Comparison of ENCODE assay signal across 8 cellular contexts in the genomic region with DNA sequence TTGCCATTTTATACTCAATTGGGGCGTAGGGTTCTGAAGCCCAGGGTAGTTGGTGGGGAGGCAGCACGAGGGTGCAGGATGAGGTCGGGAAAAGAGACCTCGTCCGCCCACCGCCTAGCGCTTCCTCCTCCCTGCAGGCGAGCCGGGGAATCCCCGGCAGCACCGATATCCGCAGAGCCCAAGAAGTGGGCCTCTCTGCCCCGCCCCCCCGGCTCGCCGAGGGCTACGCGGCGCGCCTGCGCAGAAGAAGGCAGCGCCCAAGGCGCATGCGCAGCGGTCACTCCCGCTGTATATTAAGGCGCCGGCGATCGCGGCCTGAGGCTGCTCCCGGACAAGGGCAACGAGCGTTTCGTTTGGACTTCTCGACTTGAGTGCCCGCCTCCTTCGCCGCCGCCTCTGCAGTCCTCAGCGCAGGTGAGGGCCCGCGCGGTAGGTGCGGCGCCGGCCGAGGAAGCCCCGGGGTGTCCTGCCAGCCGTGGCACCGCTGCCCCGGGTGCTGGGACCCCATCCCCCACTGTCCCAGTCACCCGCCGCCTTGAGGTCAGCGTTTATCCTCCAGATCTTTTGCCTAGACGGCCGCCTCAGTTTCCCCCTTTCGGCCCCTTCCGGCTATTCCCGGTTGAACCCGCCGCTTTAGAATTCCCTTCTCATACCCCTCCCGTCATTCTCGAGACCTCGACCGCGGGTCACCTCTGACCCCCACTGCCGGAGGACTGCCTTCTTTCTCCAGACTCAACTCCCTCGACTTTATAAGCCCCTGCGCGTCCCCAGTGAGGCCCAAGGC. TPM values are rescaled to one million over a fixed set of nuclear protein-coding genes. Genes with fewer than 3 reads are reported as not detected.
DNase-seq lines count a peak whose midpoint lies in the region; ATAC-seq and TF ChIP-seq lines count a peak whose summit lies in the region.

A gene (plus strand): TSS at position 319 of the 784 bp plus-strand sequence. CDS start 1,082 bp downstream, outside the sequence.

- no peaks in the 10 kb centered on the region for H4K20me1 ChIP-seq in SU-DHL-6 (ENCODE audit: low read depth, low read length)

- intact Hi-C loops in Right ventricle myocardium superior (cut with DNase I) (no loop called here), tibial artery (cut with DNase I; ENCODE audit: low total_unique reads) (no loop called here)

- peak within 1 kb of the TSS; percentile 80 for H3K4me3 ChIP-seq in GM12864 (ENCODE audit: low read depth, low read length)
- peak within 1 kb of the TSS; percentile 93 for H3K4me3 ChIP-seq in SU-DHL-6 (ENCODE audit: insufficient read depth, low read length, poor library complexity, severe bottlenecking)
- peak within 1 kb of the TSS; percentile 97 for H3K4me3 ChIP-seq in parathyroid adenoma (ENCODE audit: low read depth, low read length)
- H3K4me3 ChIP-seq in tibial artery = peak within 1 kb of the TSS; percentile 77 to 86

- H3K4me1 ChIP-seq in parathyroid adenoma (peaks cover 10% of the 10 kb centered on the region), tibial artery (peaks cover 4 to 38% (median 22%) of the 10 kb centered on the region in 4 donors)

- H3K4me2 ChIP-seq in SU-DHL-6 (ENCODE audit: low read depth, low read length, poor library complexity, severe bottlenecking) (peak within 1 kb of the TSS; percentile 94), parathyroid adenoma (ENCODE audit: low read length) (peak within 1 kb of the TSS; percentile 96)

- H3K27ac ChIP-seq in SU-DHL-6 (ENCODE audit: low read depth, low read length) (peak within 1 kb of the TSS; percentile 38), parathyroid adenoma (peak within 1 kb of the TSS; percentile 77), tibial artery (peak within 1 kb of the TSS; percentile 75 to 81)

- H3K36me3 Mint-ChIP-seq in activated naive CD8-positive, alpha-beta T cell treated with anti-CD3 and anti-CD28 coated beads, Interleukin-2, amount 10 ng/mL, durations not matched to agents 7 days and 5 days = peaks cover 31% of the 10 kb centered on the region

- H3K27me3 ChIP-seq in SU-DHL-6 (ENCODE audit: low read length) = no peaks in the 10 kb centered on the region
- H3K27me3 ChIP-seq in parathyroid adenoma (ENCODE audit: control insufficient read depth, insufficient read depth, low read length) = no peaks in the 10 kb centered on the region
- H3K27me3 ChIP-seq in tibial artery = no peaks in the 10 kb centered on the region

- H2AFZ ChIP-seq in SU-DHL-6 (ENCODE audit: low read depth, low read length, severe bottlenecking) = peak within 1 kb of the TSS; percentile 94
- H2AFZ ChIP-seq in parathyroid adenoma = peak within 1 kb of the TSS; percentile 100

- H3K79me2 ChIP-seq in SU-DHL-6 (ENCODE audit: insufficient read depth, low read length) (peaks cover 14% of the 10 kb centered on the region), parathyroid adenoma (peaks cover 3% of the 10 kb centered on the region)

- no peaks in the 10 kb centered on the region for H3K9me2 ChIP-seq in SU-DHL-6 (replicated peaks; ENCODE audit: insufficient read depth, low read length)

- peaks cover 2% of the 10 kb centered on the region for H3K27me3 Mint-ChIP-seq in activated naive CD8-positive, alpha-beta T cell treated with anti-CD3 and anti-CD28 coated beads, Interleukin-2, amount 10 ng/mL, durations not matched to agents 7 days and 5 days

- peak within 1 kb of the TSS; percentile 92 for H3K27ac Mint-ChIP-seq in activated naive CD8-positive, alpha-beta T cell treated with anti-CD3 and anti-CD28 coated beads, Interleukin-2, amount 10 ng/mL, durations not matched to agents 7 days and 5 days

- peak within 1 kb of the TSS; percentile 99 for H3K4me3 Mint-ChIP-seq in activated naive CD8-positive, alpha-beta T cell treated with anti-CD3 and anti-CD28 coated beads, Interleukin-2, amount 10 ng/mL, durations not matched to agents 7 days and 5 days

- POLR2A ChIA-PET in activated naive CD8-positive, alpha-beta T cell treated with anti-CD3 and anti-CD28 coated beads, Interleukin-2, amount 10 ng/mL, durations not matched to agents 7 days and 5 days (lab: Charles Lee) = interaction anchor here (0.9 to 1.5 kb wide), 3 partner anchors 16 to 24 kb away, joined by 3 to 8 read pairs (median 5); no protein-coding TSS in a partner anchor

- DNase-seq in GM12864 (ENCODE audit: low read depth) = peak; percentile 69
- DNase-seq in NCI-H1092 treated with DMSO at 0.1 percent for 48 hours (lab: John Stamatoyannopoulos, UW) = peak; percentile 67
- DNase-seq in activated naive CD8-positive, alpha-beta T cell treated with anti-CD3 and anti-CD28 coated beads, Interleukin-2, amount 10 ng/mL, durations not matched to agents 7 days and 5 days = peak; percentile 99
- peak; percentile 96 for DNase-seq in Right ventricle myocardium superior
- DNase-seq in tibial artery = peak; percentile 91 to 95

- TF ChIP-seq CTCF in GM12864 (IDR thresholded peaks at IDR 0.05; ENCODE audit: low read depth, low read length, missing control alignments) (no peak), SU-DHL-6 (IDR thresholded peaks at IDR 0.05; ENCODE audit: insufficient read depth, low read length, poor library complexity, severe bottlenecking) (no peak), parathyroid adenoma (IDR thresholded peaks at IDR 0.05) (peak; percentile 20), tibial artery (IDR thresholded peaks at IDR 0.05) (peak; percentile 13 to 21)

- H3K36me3 ChIP-seq in SU-DHL-6 (ENCODE audit: low read length) = no peaks in the 10 kb centered on the region; the same call in 1 of the 2 replicates
- H3K36me3 ChIP-seq in parathyroid adenoma (ENCODE audit: control insufficient read depth, insufficient read depth, low read length) = no peaks in the 10 kb centered on the region
- peaks cover 7 to 17% (median 11%) of the 10 kb centered on the region in 3 donors for H3K36me3 ChIP-seq in tibial artery

- H3K9me3 Mint-ChIP-seq in activated naive CD8-positive, alpha-beta T cell treated with anti-CD3 and anti-CD28 coated beads, Interleukin-2, amount 10 ng/mL, durations not matched to agents 7 days and 5 days = no peaks in the 10 kb centered on the region

- H3K9ac ChIP-seq in SU-DHL-6 (ENCODE audit: low read length) (peak within 1 kb of the TSS; percentile 95), parathyroid adenoma (peak within 1 kb of the TSS; percentile 77)

- ATAC-seq in HG02610 (IDR thresholded peaks at IDR 0.05; ENCODE audit: unreplicated experiment) (peak; percentile 56), Right ventricle myocardium superior (ENCODE audit: poor library complexity) (peak; percentile 89)
- peak; percentile 96 for ATAC-seq in activated naive CD8-positive, alpha-beta T cell treated with anti-CD3 and anti-CD28 coated beads, Interleukin-2, amount 10 ng/mL, durations not matched to agents 7 days and 5 days (ENCODE audit: low read depth)

- no peaks in the 10 kb centered on the region for H3F3A ChIP-seq in SU-DHL-6 (ENCODE audit: insufficient read depth)

- H3K9me3 ChIP-seq in SU-DHL-6 (ENCODE audit: insufficient read depth, low read length) = no peaks in the 10 kb centered on the region
- no peaks in the 10 kb centered on the region for H3K9me3 ChIP-seq in parathyroid adenoma (ENCODE audit: control insufficient read depth, low read length)
- no peaks in the 10 kb centered on the region for H3K9me3 ChIP-seq in tibial artery

- peaks cover 36% of the 10 kb centered on the region for H3K4me1 Mint-ChIP-seq in activated naive CD8-positive, alpha-beta T cell treated with anti-CD3 and anti-CD28 coated beads, Interleukin-2, amount 10 ng/mL, durations not matched to agents 7 days and 5 days

RNA-seq across cellular contexts. Expression of the gene that starts here (rescaled TPM):
- 10 to 100 TPM; 46.9 to 50.1 TPM for total RNA-seq in activated naive CD8-positive, alpha-beta T cell treated with anti-CD3 and anti-CD28 coated beads, Interleukin-2, amount 10 ng/mL, durations not matched to agents 7 days and 5 days
- total RNA-seq in Right ventricle myocardium superior = 160 TPM

Comparison
In these comparisons a context has a peak if more than half of its experiments do, and no peak if none do; other contexts are left out.
1. Peak in every context shown above with its lines: DNase-seq, ATAC-seq, H3K4me3 ChIP-seq and H3K27ac ChIP-seq.
2. CTCF ChIP-seq: peak in parathyroid adenoma (single experiment) and tibial artery (2 of 2); none in GM12864 (single experiment) and SU-DHL-6 (single experiment).